Comparison of ENCODE assay signal across 10 cellular contexts in genomic region chr2:74525717-74526648, GRCh38. TPM values are rescaled to one million over a fixed set of nuclear protein-coding genes. Genes with fewer than 3 reads are reported as not detected.
A peak's percentile ranks its signal among the peaks of the same experiment; 100 is the strongest.
DNase-seq lines count a peak whose midpoint lies in the region; ATAC-seq, FAIRE-seq and TF ChIP-seq lines count a peak whose summit lies in the region.
"Had no signal": no experiment of that assay in that cellular context is flagged by ENCODE, and none has a peak within 500 bp of the region (broad histone marks: within the 10 kb centered on the region; RNA-seq: fewer than 3 reads in every experiment).

A gene with protein sequence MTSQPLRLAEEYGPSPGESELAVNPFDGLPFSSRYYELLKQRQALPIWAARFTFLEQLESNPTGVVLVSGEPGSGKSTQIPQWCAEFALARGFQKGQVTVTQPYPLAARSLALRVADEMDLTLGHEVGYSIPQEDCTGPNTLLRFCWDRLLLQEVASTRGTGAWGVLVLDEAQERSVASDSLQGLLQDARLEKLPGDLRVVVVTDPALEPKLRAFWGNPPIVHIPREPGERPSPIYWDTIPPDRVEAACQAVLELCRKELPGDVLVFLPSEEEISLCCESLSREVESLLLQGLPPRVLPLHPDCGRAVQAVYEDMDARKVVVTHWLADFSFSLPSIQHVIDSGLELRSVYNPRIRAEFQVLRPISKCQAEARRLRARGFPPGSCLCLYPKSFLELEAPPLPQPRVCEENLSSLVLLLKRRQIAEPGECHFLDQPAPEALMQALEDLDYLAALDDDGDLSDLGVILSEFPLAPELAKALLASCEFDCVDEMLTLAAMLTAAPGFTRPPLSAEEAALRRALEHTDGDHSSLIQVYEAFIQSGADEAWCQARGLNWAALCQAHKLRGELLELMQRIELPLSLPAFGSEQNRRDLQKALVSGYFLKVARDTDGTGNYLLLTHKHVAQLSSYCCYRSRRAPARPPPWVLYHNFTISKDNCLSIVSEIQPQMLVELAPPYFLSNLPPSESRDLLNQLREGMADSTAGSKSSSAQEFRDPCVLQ (minus strand): TSS chr2:74526231. CDS start chr2:74525729, 502 bp downstream.

- H3K9me3 ChIP-seq in HCT116 (ENCODE audit: control insufficient read depth in 1 of 2, insufficient read depth in 1 of 2, low read depth in 1 of 2, low read length in 2 of 2) (no peaks in the 10 kb centered on the region), keratinocyte (ENCODE audit: control insufficient read depth, low read depth, low read length) (no peaks in the 10 kb centered on the region), left lung (no peaks in the 10 kb centered on the region)

- dilution Hi-C loops in keratinocyte (cut with MboI; ENCODE audit: extremely low pct_ligation_motif_present, low sequenced_read_pairs), result no loop called here

- POLR2A ChIA-PET in HCT116 (lab: Charles Lee), result interaction anchor here (1.0 kb wide), 1 partner anchor 19 kb away, joined by 3 read pairs; the partner anchor contains the start of gene PCGF1

- H3K9ac ChIP-seq in HCT116 (ENCODE audit: low read length) (no peak within 1 kb of the TSS), keratinocyte (ENCODE audit: control insufficient read depth, extremely low read depth, insufficient read depth, low read length) (peak within 1 kb of the TSS; percentile 62)

- H4K20me1 ChIP-seq in HCT116 (ENCODE audit: insufficient read depth) (no peaks in the 10 kb centered on the region), keratinocyte (ENCODE audit: control insufficient read depth, extremely low read depth, insufficient read depth, low read length) (no peaks in the 10 kb centered on the region)

- ATAC-seq in HCT116, result no peak
- no peak for ATAC-seq in HG03457 (IDR thresholded peaks at IDR 0.05; ENCODE audit: unreplicated experiment)
- ATAC-seq in left lung, result no peak

- TF ChIP-seq CTCF in HCT116 (IDR thresholded peaks at IDR 0.05 in 2 of 3, conservative IDR thresholded peaks at IDR 0.05 in 1 of 3; ENCODE audit: borderline replicate concordance in 1 of 3, insufficient read depth in 1 of 3, low read depth in 2 of 3, low read length in 2 of 3), result no peak
- TF ChIP-seq CTCF in keratinocyte (optimal IDR thresholded peaks at IDR 0.05 in 1 of 3, IDR thresholded peaks at IDR 0.05 in 1 of 3, conservative IDR thresholded peaks at IDR 0.05 in 1 of 3; ENCODE audit: extremely low read depth in 1 of 3, insufficient read depth in 2 of 3, low read length in 3 of 3), result no peak
- TF ChIP-seq CTCF in left lung (IDR thresholded peaks at IDR 0.05), result no peak

- H2AFZ ChIP-seq in HCT116 (ENCODE audit: low read depth, low read length, poor library complexity, severe bottlenecking) (no peak within 1 kb of the TSS), keratinocyte (ENCODE audit: control insufficient read depth, low read length) (no peak within 1 kb of the TSS)

- no peak for TF ChIP-seq POLR2A in HCT116 (IDR thresholded peaks at IDR 0.05; ENCODE audit: borderline replicate concordance, extremely low read depth, insufficient read depth, insufficient read length)

- H3K79me2 ChIP-seq in HCT116 (ENCODE audit: insufficient read depth, low read length) (peaks cover 42% of the 10 kb centered on the region), keratinocyte (ENCODE audit: control insufficient read depth, insufficient read depth, low read length) (peaks cover 36% of the 10 kb centered on the region)

- H3K9me2 ChIP-seq in HCT116 (ENCODE audit: insufficient read depth), result no peaks in the 10 kb centered on the region

- TF ChIP-seq RAD21 in HCT116 (IDR thresholded peaks at IDR 0.05; ENCODE audit: low read depth), result no peak

- H3K4me1 ChIP-seq in HCT116 (ENCODE audit: control insufficient read depth in 1 of 2, insufficient read depth in 2 of 2, low read length in 2 of 2) (peaks cover 12 to 25% of the 10 kb centered on the region in 2 experiments), keratinocyte (ENCODE audit: control insufficient read depth, extremely low read depth, insufficient read depth, low read length) (peaks cover 33% of the 10 kb centered on the region), left lung (peaks cover 11 to 22% of the 10 kb centered on the region in 2 donors)

- H3K27ac ChIP-seq in HCT116 (ENCODE audit: low read depth, low read length) (no peak within 1 kb of the TSS), keratinocyte (ENCODE audit: control insufficient read depth, insufficient read depth, low read length) (peak within 1 kb of the TSS; percentile 78), left lung (no peak within 1 kb of the TSS)
- H3K27ac ChIP-seq: cardiac muscle cell had no signal

- no TSS peak for BruUV-seq in HCT116 (replicated peaks; lab: Mats Ljungman, UMichigan)

- H3K36me3 ChIP-seq in HCT116 (ENCODE audit: control insufficient read depth in 1 of 2, insufficient read depth in 2 of 2, low read length in 2 of 2) (peaks cover 18 to 27% of the 10 kb centered on the region in 2 experiments), keratinocyte (ENCODE audit: control insufficient read depth in 2 of 2, extremely low read depth in 1 of 2, insufficient read depth in 2 of 2, low read length in 2 of 2) (peaks cover 12 to 30% of the 10 kb centered on the region in 2 experiments), left lung (peaks cover 0 to 25% of the 10 kb centered on the region in 2 donors)

- H3K27me3 ChIP-seq in HCT116 (ENCODE audit: insufficient read depth, low read length) (no peaks in the 10 kb centered on the region), keratinocyte (ENCODE audit: control insufficient read depth, extremely low read depth, insufficient read depth, low read length) (no peaks in the 10 kb centered on the region), left lung (peaks cover 0 to 5% of the 10 kb centered on the region in 2 donors)

- RAD21 ChIA-PET in HCT116 (lab: Charles Lee; ENCODE audit: low non-redundant PET in 1 of 2, low total read pairs in 2 of 2, uncharacterized antibody in 2 of 2, unreplicated experiment in 2 of 2), result no interaction called here

- no peak within 1 kb of the TSS for H3K4me3 ChIP-seq in HCT116 (replicated peaks in 1 of 2; ENCODE audit: low read depth in 1 of 2, low read length in 2 of 2)
- peak within 1 kb of the TSS; percentile 11 to 51 (median 39) for H3K4me3 ChIP-seq in keratinocyte (ENCODE audit: control insufficient read depth in 2 of 3, extremely low read depth in 1 of 3, insufficient read depth in 2 of 3, low read depth in 1 of 3, low read length in 3 of 3)
- H3K4me3 ChIP-seq in left lung, result no peak within 1 kb of the TSS
- H3K4me3 ChIP-seq: cardiac muscle cell, skin epidermis had no signal

- CTCF ChIA-PET in HCT116 (lab: Charles Lee), result interaction anchor here (0.6 kb wide), 1 partner anchor 55 kb away, joined by 4 read pairs; no protein-coding TSS in a partner anchor

- intact Hi-C loops in HCT116 (cut with micrococcal nuclease), result no loop called here
- intact Hi-C loops in left lung (cut with DNase I), result no loop called here

- H3K4me2 ChIP-seq in HCT116 (ENCODE audit: low read length) (no peak within 1 kb of the TSS), keratinocyte (ENCODE audit: control insufficient read depth, extremely low read depth, insufficient read depth, low read depth, low read length) (peak within 1 kb of the TSS; percentile 56)

- no peaks in the 10 kb centered on the region for H3K9me1 ChIP-seq in keratinocyte (ENCODE audit: control insufficient read depth, extremely low read depth, insufficient read depth, low read length)

- DNase-seq in DMS114 treated with DMSO at 0.1 percent for 48 hours (lab: John Stamatoyannopoulos, UW; ENCODE audit: unreplicated experiment), result peak; percentile 66
- DNase-seq in HCT116 (ENCODE audit: low read depth, low spot score), result no peak
- peak; percentile 49 for DNase-seq in SKM-1 (lab: John Stamatoyannopoulos, UW; ENCODE audit: unreplicated experiment)
- DNase-seq in keratinocyte (ENCODE audit: low read depth, low spot score), result peak; percentile 89
- no peak for DNase-seq in GM03348 (ENCODE audit: low spot score)
- DNase-seq in middle frontal gyrus (ENCODE audit: extremely low spot score, low spot score), result no peak
- no peak for DNase-seq in left lung

- peak; percentile 95 for FAIRE-seq in keratinocyte (lab: Jason Lieb, UNC)

TF ChIP-seq in HCT116, 20 proteins besides CTCF, POLR2A, EP300 and RAD21:
- TF ChIP-seq FOSL1 (IDR thresholded peaks at IDR 0.05; ENCODE audit: low read depth) (no peak), POLR2AphosphoS5 (IDR thresholded peaks at IDR 0.05; ENCODE audit: low read depth, low read length) (peak; percentile 46), CEBPB (IDR thresholded peaks at IDR 0.05; ENCODE audit: low read depth) (no peak)
TF ChIP-seq in HCT116: peak in this region for 1.

RNA-seq across cellular contexts. Expression of the gene that starts here (rescaled TPM):
- 0.98 TPM for total RNA-seq in HCT116 (2021; ENCODE audit: unreplicated experiment)
- 0.48 and 0.50 TPM in 2 replicates for polyA plus RNA-seq in HCT116 (2012)
- polyA plus RNA-seq in keratinocyte, result 5.7 to 10.2 TPM (median 5.9 TPM) in 3 replicates
- polyA plus RNA-seq in keratinocyte (2011; ENCODE audit: low read depth), result 3.4 TPM
- polyA plus RNA-seq in keratinocyte (2011; cell fraction: cytosol; rRNA removed), result 2.8 and 3.4 TPM in 2 replicates
- 28.6 and 31.7 TPM in 2 replicates for polyA plus RNA-seq in keratinocyte (2011; cell fraction: nucleus; rRNA removed)
- 2.9 and 5.9 TPM in 2 replicates for polyA plus RNA-seq in keratinocyte (2012; ENCODE audit: low replicate concordance)
- 0.98 to 6.3 TPM (median 4.8 TPM) in 3 replicates for polyA minus RNA-seq in keratinocyte
- 2.9 TPM for polyA minus RNA-seq in keratinocyte (2011; cell fraction: cytosol; rRNA and poly(A)+ RNA removed)
- 3.2 and 5.7 TPM in 2 replicates for polyA minus RNA-seq in keratinocyte (2011; cell fraction: nucleus; rRNA and poly(A)+ RNA removed)
- under 1 TPM; 0.24 to 0.26 TPM for total RNA-seq in left lung

Comparison
In these comparisons a context has a peak if more than half of its experiments do, and no peak if none do; other contexts are left out.
1. DNase-seq: peak in DMS114 treated with DMSO at 0.1 percent for 48 hours (single experiment), SKM-1 (single experiment) and keratinocyte (single experiment); none in HCT116 (single experiment), GM03348 (single experiment), middle frontal gyrus (single experiment) and left lung (0 of 2).
2. H3K4me3 ChIP-seq: peak in keratinocyte (3 of 3); none in HCT116 (0 of 2) and left lung (0 of 2).